Comparison of ENCODE assay signal across 18 cellular contexts in the genomic region with DNA sequence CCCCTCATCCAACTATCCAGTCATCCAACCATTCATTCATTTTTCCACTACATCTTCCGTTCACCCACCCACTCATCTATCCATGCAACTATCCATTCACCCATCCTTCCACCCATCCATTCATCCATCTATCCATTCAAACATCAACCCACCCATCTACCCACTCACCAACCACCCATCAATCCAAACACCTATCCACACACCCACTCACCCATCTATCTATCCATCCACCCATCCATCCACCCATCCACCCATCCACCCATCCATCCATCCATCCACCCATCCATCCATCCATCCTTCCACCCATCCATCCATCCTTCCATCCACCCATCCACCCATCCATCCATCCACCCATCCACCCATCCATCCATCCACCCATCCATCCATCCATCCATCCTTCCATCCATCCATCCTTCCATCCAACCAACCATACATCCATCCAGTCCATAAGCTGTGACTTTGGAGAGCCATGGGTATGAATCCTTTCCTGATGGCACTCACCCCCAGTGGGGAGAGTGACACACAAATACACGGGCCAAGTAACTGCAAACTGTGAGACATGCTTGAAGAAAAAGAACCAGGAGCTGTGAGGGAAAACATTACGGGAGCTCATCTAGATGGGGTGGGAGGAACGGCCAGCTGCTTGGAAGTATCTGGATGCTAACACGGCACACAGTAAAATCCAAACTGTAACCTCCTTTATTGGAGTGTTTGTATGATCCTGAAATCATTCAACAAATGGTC.
DNase-seq lines count a peak whose midpoint lies in the region; ATAC-seq, FAIRE-seq and TF ChIP-seq lines count a peak whose summit lies in the region.
"Had no signal": no experiment of that assay in that cellular context is flagged by ENCODE, and none has a peak within 500 bp of the region (broad histone marks: within the 10 kb centered on the region; RNA-seq: fewer than 3 reads in every experiment).

No MANE protein-coding gene starts in this region.

- H3K27ac ChIP-seq in HEK293 (ENCODE audit: extremely low read depth, low read depth, low read length), result no peak overlapping the region
- H3K27ac ChIP-seq in kidney (ENCODE audit: low read depth in 2 of 2, low read length in 2 of 2), result no peak overlapping the region
- H3K27ac ChIP-seq: BLaER1 had no signal

- H3K4me1 ChIP-seq in HEK293 (ENCODE audit: control insufficient read depth, insufficient read depth, low read length) (no peaks in the 10 kb centered on the region), kidney (ENCODE audit: control insufficient read depth in 1 of 2, insufficient read depth in 1 of 2, low read depth in 1 of 2, low read length in 2 of 2) (no peaks in the 10 kb centered on the region)

- POLR2A ChIA-PET in HEK293 (lab: Yijun Ruan, JAX), result interaction anchor here (1.6 kb wide), 1 partner anchor 100 kb away, joined by 6 read pairs; a partner anchor contains a TSS

- H3K36me3 ChIP-seq in HEK293 (ENCODE audit: control insufficient read depth in 2 of 2, insufficient read depth in 1 of 2, low read length in 2 of 2) (no peaks in the 10 kb centered on the region), kidney (ENCODE audit: control insufficient read depth in 1 of 2, insufficient read depth in 2 of 2, low read length in 2 of 2) (no peaks in the 10 kb centered on the region)
- H3K36me3 ChIP-seq: BLaER1 had no signal

- H3K9me3 Mint-ChIP-seq in activated naive CD8-positive, alpha-beta T cell (ENCODE audit: low read depth), result no peaks in the 10 kb centered on the region
- H3K9me3 Mint-ChIP-seq in activated naive CD8-positive, alpha-beta T cell treated with anti-CD3 and anti-CD28 coated beads for 36 hours, result no peaks in the 10 kb centered on the region
- H3K9me3 Mint-ChIP-seq: CD8-positive, alpha-beta T cell; HFFc6 had no signal

- H3K4me3 Mint-ChIP-seq in activated naive CD8-positive, alpha-beta T cell, result no peak overlapping the region
- no peak overlapping the region for H3K4me3 Mint-ChIP-seq in activated naive CD8-positive, alpha-beta T cell treated with anti-CD3 and anti-CD28 coated beads for 36 hours
- H3K4me3 Mint-ChIP-seq: CD14-positive monocyte; CD8-positive, alpha-beta T cell; GM23338; HFFc6 had no signal

- no peak overlapping the region for H3K9ac ChIP-seq in kidney (ENCODE audit: low read length in 2 of 2)
- H3K9ac ChIP-seq: BLaER1 had no signal

- peak overlapping the region; percentile 7 for H3K27ac Mint-ChIP-seq in activated naive CD8-positive, alpha-beta T cell
- H3K27ac Mint-ChIP-seq in activated naive CD8-positive, alpha-beta T cell treated with anti-CD3 and anti-CD28 coated beads for 36 hours, result no peak overlapping the region
- H3K27ac Mint-ChIP-seq: CD14-positive monocyte; CD8-positive, alpha-beta T cell; GM23338; HFFc6 had no signal

- FAIRE-seq in kidney (lab: Jason Lieb, UNC) (no peak), urothelium cell line (lab: Jason Lieb, UNC) (peak; percentile 94)
- FAIRE-seq: H54 had no signal

- no peaks in the 10 kb centered on the region for H3K36me3 Mint-ChIP-seq in activated naive CD8-positive, alpha-beta T cell
- no peaks in the 10 kb centered on the region for H3K36me3 Mint-ChIP-seq in activated naive CD8-positive, alpha-beta T cell treated with anti-CD3 and anti-CD28 coated beads for 36 hours
- H3K36me3 Mint-ChIP-seq: CD14-positive monocyte; CD8-positive, alpha-beta T cell had no signal

- no peak for ATAC-seq in HG02678 (IDR thresholded peaks at IDR 0.05; ENCODE audit: unreplicated experiment)
- ATAC-seq: GM23338 had no signal

- DNase-seq in activated naive CD8-positive, alpha-beta T cell treated with anti-CD3 and anti-CD28 coated beads for 36 hours, result no peak
- DNase-seq in kidney (peak; percentile 6), urothelium cell line (ENCODE audit: low spot score) (no peak), CD1c-positive myeloid dendritic cell (ENCODE audit: extremely low spot score) (no peak)
- DNase-seq: 8988T, Calu3, DMS79 treated with DMSO at 0.1 percent for 48 hours, GF-D8, HCEC 1CT, HFFc6 had no signal

- TF ChIP-seq CTCF in HEK293 (tag by site-specific recombination; IDR thresholded peaks at IDR 0.05) (no peak), kidney (IDR thresholded peaks at IDR 0.05; ENCODE audit: borderline replicate concordance, extremely low read depth, insufficient read depth) (no peak)

- H3K27me3 Mint-ChIP-seq in activated naive CD8-positive, alpha-beta T cell, result no peaks in the 10 kb centered on the region
- peaks cover 1% of the 10 kb centered on the region for H3K27me3 Mint-ChIP-seq in activated naive CD8-positive, alpha-beta T cell treated with anti-CD3 and anti-CD28 coated beads for 36 hours

- H3K4me3 ChIP-seq in HEK293 (ENCODE audit: low read depth, low read length) (no peak overlapping the region), kidney (ENCODE audit: low read length in 2 of 2) (no peak overlapping the region)
- H3K4me3 ChIP-seq: BLaER1, GM23338 had no signal

- CTCF ChIA-PET in HEK293 (lab: Yijun Ruan, JAX), result interaction anchor here (0.5 to 0.6 kb wide), 2 partner anchors 15 to 101 kb away, joined by 4 read pairs; no protein-coding TSS in a partner anchor

- H3K9me3 ChIP-seq in HEK293 (ENCODE audit: control insufficient read depth, insufficient read depth, low read depth, low read length) (no peaks in the 10 kb centered on the region), kidney (ENCODE audit: control insufficient read depth in 1 of 2, low read length in 2 of 2) (no peaks in the 10 kb centered on the region)
- H3K9me3 ChIP-seq: BLaER1 had no signal

- intact Hi-C loops in kidney (cut with DNase I), result no loop called here

- peaks cover 25% of the 10 kb centered on the region for H3K4me1 Mint-ChIP-seq in activated naive CD8-positive, alpha-beta T cell (ENCODE audit: low read depth)
- H3K4me1 Mint-ChIP-seq in activated naive CD8-positive, alpha-beta T cell treated with anti-CD3 and anti-CD28 coated beads for 36 hours, result peaks cover 19% of the 10 kb centered on the region
- H3K4me1 Mint-ChIP-seq: GM23338 had no signal

TF ChIP-seq in HEK293, 187 proteins besides CTCF, POLR2A, EP300 and RAD21 (continues in another document):
- TF ChIP-seq, protein P1, sequence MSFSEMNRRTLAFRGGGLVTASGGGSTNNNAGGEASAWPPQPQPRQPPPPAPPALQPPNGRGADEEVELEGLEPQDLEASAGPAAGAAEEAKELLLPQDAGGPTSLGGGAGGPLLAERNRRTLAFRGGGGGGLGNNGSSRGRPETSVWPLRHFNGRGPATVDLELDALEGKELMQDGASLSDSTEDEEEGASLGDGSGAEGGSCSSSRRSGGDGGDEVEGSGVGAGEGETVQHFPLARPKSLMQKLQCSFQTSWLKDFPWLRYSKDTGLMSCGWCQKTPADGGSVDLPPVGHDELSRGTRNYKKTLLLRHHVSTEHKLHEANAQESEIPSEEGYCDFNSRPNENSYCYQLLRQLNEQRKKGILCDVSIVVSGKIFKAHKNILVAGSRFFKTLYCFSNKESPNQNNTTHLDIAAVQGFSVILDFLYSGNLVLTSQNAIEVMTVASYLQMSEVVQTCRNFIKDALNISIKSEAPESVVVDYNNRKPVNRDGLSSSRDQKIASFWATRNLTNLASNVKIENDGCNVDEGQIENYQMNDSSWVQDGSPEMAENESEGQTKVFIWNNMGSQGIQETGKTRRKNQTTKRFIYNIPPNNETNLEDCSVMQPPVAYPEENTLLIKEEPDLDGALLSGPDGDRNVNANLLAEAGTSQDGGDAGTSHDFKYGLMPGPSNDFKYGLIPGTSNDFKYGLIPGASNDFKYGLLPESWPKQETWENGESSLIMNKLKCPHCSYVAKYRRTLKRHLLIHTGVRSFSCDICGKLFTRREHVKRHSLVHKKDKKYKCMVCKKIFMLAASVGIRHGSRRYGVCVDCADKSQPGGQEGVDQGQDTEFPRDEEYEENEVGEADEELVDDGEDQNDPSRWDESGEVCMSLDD (tag by site-specific recombination; IDR thresholded peaks at IDR 0.05), result no peak
- TF ChIP-seq ZNF366 (tag by site-specific recombination; conservative IDR thresholded peaks at IDR 0.05) (peak; percentile 100), ZNF174 (tag by site-specific recombination; IDR thresholded peaks at IDR 0.05) (no peak), ZNF658 (tag by site-specific recombination; IDR thresholded peaks at IDR 0.05) (no peak), ZNF830 (tag by site-specific recombination; IDR thresholded peaks at IDR 0.05; ENCODE audit: low read depth) (no peak), SCRT1 (tag by site-specific recombination; IDR thresholded peaks at IDR 0.05; ENCODE audit: borderline replicate concordance) (no peak), ZNF621 (tag by site-specific recombination; IDR thresholded peaks at IDR 0.05) (peak; percentile 77; the same call in 1 of the 2 replicates), OSR2 (tag by site-specific recombination; IDR thresholded peaks at IDR 0.05) (no peak), ZEB2 (tag by site-specific recombination; IDR thresholded peaks at IDR 0.05) (no peak), ZNF521 (tag by site-specific recombination; IDR thresholded peaks at IDR 0.05) (peak; percentile 82; the same call in 1 of the 2 replicates)
- TF ChIP-seq, protein P2, sequence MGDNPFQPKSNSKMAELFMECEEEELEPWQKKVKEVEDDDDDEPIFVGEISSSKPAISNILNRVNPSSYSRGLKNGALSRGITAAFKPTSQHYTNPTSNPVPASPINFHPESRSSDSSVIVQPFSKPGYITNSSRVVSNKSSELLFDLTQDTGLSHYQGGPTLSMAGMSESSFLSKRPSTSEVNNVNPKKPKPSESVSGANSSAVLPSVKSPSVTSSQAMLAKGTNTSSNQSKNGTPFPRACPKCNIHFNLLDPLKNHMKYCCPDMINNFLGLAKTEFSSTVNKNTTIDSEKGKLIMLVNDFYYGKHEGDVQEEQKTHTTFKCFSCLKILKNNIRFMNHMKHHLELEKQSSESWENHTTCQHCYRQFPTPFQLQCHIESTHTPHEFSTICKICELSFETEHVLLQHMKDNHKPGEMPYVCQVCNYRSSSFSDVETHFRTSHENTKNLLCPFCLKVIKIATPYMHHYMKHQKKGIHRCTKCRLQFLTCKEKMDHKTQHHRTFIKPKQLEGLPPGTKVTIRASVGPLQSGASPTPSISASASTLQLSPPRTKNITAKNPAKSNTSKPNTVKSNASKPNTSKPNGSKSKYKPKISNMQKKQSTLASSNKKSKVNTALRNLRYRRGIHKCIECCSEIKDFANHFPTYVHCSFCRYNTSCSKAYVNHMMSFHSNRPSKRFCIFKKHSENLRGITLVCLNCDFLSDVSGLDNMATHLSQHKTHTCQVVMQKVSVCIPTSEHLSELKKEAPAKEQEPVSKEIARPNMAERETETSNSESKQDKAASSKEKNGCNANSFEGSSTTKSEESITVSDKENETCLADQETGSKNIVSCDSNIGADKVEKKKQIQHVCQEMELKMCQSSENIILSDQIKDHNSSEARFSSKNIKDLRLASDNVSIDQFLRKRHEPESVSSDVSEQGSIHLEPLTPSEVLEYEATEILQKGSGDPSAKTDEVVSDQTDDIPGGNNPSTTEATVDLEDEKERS (tag by site-specific recombination; IDR thresholded peaks at IDR 0.05), result no peak
